4 cellular contexts compared by ENCODE assay signal in genomic region chr6:111134470-111134869, GRCh38. TPM values are rescaled to one million over a fixed set of nuclear protein-coding genes. Genes with fewer than 3 reads are reported as not detected.
"Had no signal": no experiment of that assay in that cellular context is flagged by ENCODE, and none has a peak within 500 bp of the region (broad histone marks: within the 10 kb centered on the region; RNA-seq: fewer than 3 reads in every experiment).

No MANE protein-coding gene starts in this region.

RNA-seq across cellular contexts. Expression of gene SLC16A10, which starts 47.2 kb away (rescaled TPM):
- total RNA-seq: dermis microvascular lymphatic vessel endothelial cell, glomerular endothelial cell, mammary epithelial cell had no signal
- polyA plus RNA-seq: immature natural killer cell had no signal
